ENCODE assay signal across 20 cellular contexts in genomic region chr3:189168711-189169110, GRCh38. TPM values are rescaled to one million over a fixed set of nuclear protein-coding genes. Genes with fewer than 3 reads are reported as not detected.
DNase-seq lines count a peak whose midpoint lies in the region; ATAC-seq and TF ChIP-seq lines count a peak whose summit lies in the region.
"Had no signal": no experiment of that assay in that cellular context is flagged by ENCODE, and none has a peak within 500 bp of the region (broad histone marks: within the 10 kb centered on the region; RNA-seq: fewer than 3 reads in every experiment).

No MANE protein-coding gene starts in this region.

- no peak overlapping the region for H3K4me2 ChIP-seq in H9 (ENCODE audit: insufficient read depth, insufficient read length, low read length)
- H3K4me2 ChIP-seq: BLaER1 treated with 17β-estradiol and CSF1 and Interleukin-3, amounts not matched to agents 10 nM and 100 nM had no signal

- H2BK20ac ChIP-seq in H9 (ENCODE audit: low read depth, low read length, poor library complexity, severe bottlenecking) = no peak overlapping the region

- peak overlapping the region; percentile 53 for H3K56ac ChIP-seq in H9 (ENCODE audit: insufficient read length, low read depth, low read length)

- H3K4me1 Mint-ChIP-seq in H9 (peaks cover 14 to 21% of the 10 kb centered on the region in 2 experiments), type B pancreatic cell (ENCODE audit: unreplicated experiment) (peaks cover 6% of the 10 kb centered on the region), T-cell (peaks cover 18 to 21% (median 20%) of the 10 kb centered on the region in 3 donors)
- H3K4me1 Mint-ChIP-seq: B cell had no signal

- no peak overlapping the region for H2BK5ac ChIP-seq in H9 (ENCODE audit: insufficient read length, low read length)

- CTCF ChIA-PET in T-cell (lab: Charles Lee) (no interaction called here), A673 (lab: Charles Lee) (no interaction called here)

- H3K79me2 ChIP-seq in H9 (ENCODE audit: insufficient read depth, low read length) = no peaks in the 10 kb centered on the region

- H3K9ac ChIP-seq in H9 (ENCODE audit: extremely low read depth, insufficient read length, low read length) = no peak overlapping the region
- H3K9ac ChIP-seq: BLaER1 treated with 17β-estradiol and CSF1 and Interleukin-3, amounts not matched to agents 10 nM and 100 nM had no signal

- WGBS in H9 (ENCODE audit: extremely low coverage, insufficient read length, low lambda C conversion rate) = no CpG with 5 or more reads among the region's 1 CpG
- 87% methylated on average over 1 of the region's 1 CpG for WGBS in esophagus muscularis mucosa

- H3K4me3 ChIP-seq in esophagus muscularis mucosa (no peak overlapping the region), tibial artery (no peak overlapping the region), A673 (ENCODE audit: low read depth, low read length, poor library complexity, severe bottlenecking) (no peak overlapping the region)
- H3K4me3 ChIP-seq: BLaER1 treated with 17β-estradiol and CSF1 and Interleukin-3, amounts not matched to agents 10 nM and 100 nM; GM12878 had no signal

- no peak for TF ChIP-seq EP300 in esophagus muscularis mucosa (IDR thresholded peaks at IDR 0.05)

- H3K23me2 ChIP-seq in H9 (ENCODE audit: insufficient read length, low read depth, low read length, poor library complexity, severe bottlenecking) = no peaks in the 10 kb centered on the region

- no peaks in the 10 kb centered on the region for H3K9me3 Mint-ChIP-seq in H9
- H3K9me3 Mint-ChIP-seq in type B pancreatic cell = no peaks in the 10 kb centered on the region
- H3K9me3 Mint-ChIP-seq in T-cell = no peaks in the 10 kb centered on the region
- H3K9me3 Mint-ChIP-seq: CD4-positive, alpha-beta T cell; CD8-positive, alpha-beta T cell had no signal

- no peak overlapping the region for H4K91ac ChIP-seq in H9 (ENCODE audit: insufficient read length, low read depth, low read length)

- no peak overlapping the region for H3K4ac ChIP-seq in H9 (ENCODE audit: low read depth, low read length)

- no peaks in the 10 kb centered on the region for H3K36me3 Mint-ChIP-seq in H9 (ENCODE audit: insufficient read depth in 1 of 3, low read depth in 3 of 3)
- no peaks in the 10 kb centered on the region for H3K36me3 Mint-ChIP-seq in type B pancreatic cell
- H3K36me3 Mint-ChIP-seq in T-cell = no peaks in the 10 kb centered on the region
- H3K36me3 Mint-ChIP-seq: CD8-positive, alpha-beta T cell had no signal

- no TSS peak for BruUV-seq in A673 (replicated peaks; lab: Mats Ljungman, UMichigan)

- no peak overlapping the region; a peak in 1 of 5 replicates for H3K4me3 Mint-ChIP-seq in H9
- no peak overlapping the region for H3K4me3 Mint-ChIP-seq in type B pancreatic cell
- H3K4me3 Mint-ChIP-seq in T-cell = no peak overlapping the region
- H3K4me3 Mint-ChIP-seq: B cell; CD4-positive, alpha-beta T cell; CD8-positive, alpha-beta T cell had no signal

- H3K27ac Mint-ChIP-seq in H9 (no peak overlapping the region), type B pancreatic cell (peak overlapping the region; percentile 97), T-cell (no peak overlapping the region)
- H3K27ac Mint-ChIP-seq: B cell; CD4-positive, alpha-beta T cell; CD8-positive, alpha-beta T cell had no signal

- no peaks in the 10 kb centered on the region for H4K20me1 ChIP-seq in H9 (ENCODE audit: control insufficient read depth, insufficient read depth, insufficient read length)
- H4K20me1 ChIP-seq: BLaER1 treated with 17β-estradiol and CSF1 and Interleukin-3, amounts not matched to agents 10 nM and 100 nM had no signal

- H2BK12ac ChIP-seq in H9 (ENCODE audit: insufficient read length, low read depth, low read length) = no peak overlapping the region

- H2AFZ ChIP-seq in H9 (ENCODE audit: low read length) = no peak overlapping the region

- H3K9me3 ChIP-seq in H9 (ENCODE audit: control insufficient read depth, low read depth, low read length) (no peaks in the 10 kb centered on the region), esophagus muscularis mucosa (no peaks in the 10 kb centered on the region), tibial artery (no peaks in the 10 kb centered on the region), A673 (ENCODE audit: low read depth, low read length, poor library complexity, severe bottlenecking) (no peaks in the 10 kb centered on the region)
- H3K9me3 ChIP-seq: BLaER1 treated with 17β-estradiol and CSF1 and Interleukin-3, amounts not matched to agents 10 nM and 100 nM; Caco-2 had no signal

- no peaks in the 10 kb centered on the region for H3K27me3 Mint-ChIP-seq in H9 (ENCODE audit: low read depth)
- H3K27me3 Mint-ChIP-seq in type B pancreatic cell = no peaks in the 10 kb centered on the region
- H3K27me3 Mint-ChIP-seq in T-cell = no peaks in the 10 kb centered on the region
- H3K27me3 Mint-ChIP-seq: B cell; CD4-positive, alpha-beta T cell had no signal

- H3T11ph ChIP-seq in H9 (ENCODE audit: low read length) = no peak overlapping the region

- no peak overlapping the region for H3K14ac ChIP-seq in H9 (ENCODE audit: insufficient read depth, low read length)

- H3K27me3 ChIP-seq in H9 (ENCODE audit: insufficient read depth, low read length) (no peaks in the 10 kb centered on the region), esophagus muscularis mucosa (no peaks in the 10 kb centered on the region), tibial artery (no peaks in the 10 kb centered on the region), A673 (replicated peaks; ENCODE audit: insufficient read depth, low read depth, low read length, poor library complexity) (no peaks in the 10 kb centered on the region)
- H3K27me3 ChIP-seq: BLaER1 treated with 17β-estradiol and CSF1 and Interleukin-3, amounts not matched to agents 10 nM and 100 nM had no signal

- peaks cover 2% of the 10 kb centered on the region; the same call in 1 of the 2 replicates for H3K4me1 ChIP-seq in H9 (ENCODE audit: insufficient read depth, low read length)
- no peaks in the 10 kb centered on the region for H3K4me1 ChIP-seq in esophagus muscularis mucosa
- no peaks in the 10 kb centered on the region for H3K4me1 ChIP-seq in tibial artery
- H3K4me1 ChIP-seq in A673 (ENCODE audit: insufficient read depth, low read length, poor library complexity, severe bottlenecking) = peaks cover 8% of the 10 kb centered on the region

- H4K5ac ChIP-seq in H9 (ENCODE audit: insufficient read length, low read depth, low read length) = no peak overlapping the region

- H3K79me1 ChIP-seq in H9 (ENCODE audit: insufficient read depth, low read depth, low read length, poor library complexity, severe bottlenecking) = no peaks in the 10 kb centered on the region

- no peak overlapping the region for H2BK15ac ChIP-seq in H9 (ENCODE audit: low read depth, low read length)

- peak overlapping the region; percentile 53 for H3K18ac ChIP-seq in H9 (ENCODE audit: insufficient read length, low read depth, low read length)

- no peak overlapping the region for H3K27ac ChIP-seq in H9 (ENCODE audit: insufficient read length, low read depth, low read length)
- no peak overlapping the region for H3K27ac ChIP-seq in esophagus muscularis mucosa (replicated peaks in 1 of 4)
- no peak overlapping the region for H3K27ac ChIP-seq in tibial artery
- no peak overlapping the region for H3K27ac ChIP-seq in A673 (ENCODE audit: low read depth, low read length, poor library complexity, severe bottlenecking)
- H3K27ac ChIP-seq: BLaER1 treated with 17β-estradiol and CSF1 and Interleukin-3, amounts not matched to agents 10 nM and 100 nM; C4-2B had no signal

- H4K8ac ChIP-seq in H9 (replicated peaks; ENCODE audit: insufficient read length, low read depth, low read length) = no peak overlapping the region

- intact Hi-C loops in esophagus muscularis mucosa (cut with DNase I) (no loop called here), tibial artery (cut with DNase I; ENCODE audit: low total_unique reads) (no loop called here), A673 (cut with micrococcal nuclease; ENCODE audit: unreplicated experiment) (no loop called here)

- H3K36me3 ChIP-seq in esophagus muscularis mucosa (no peaks in the 10 kb centered on the region), tibial artery (no peaks in the 10 kb centered on the region), A673 (ENCODE audit: insufficient read depth, low read length, poor library complexity, severe bottlenecking) (no peaks in the 10 kb centered on the region)
- H3K36me3 ChIP-seq: BLaER1 treated with 17β-estradiol and CSF1 and Interleukin-3, amounts not matched to agents 10 nM and 100 nM had no signal

- no peak overlapping the region for H2AK5ac ChIP-seq in H9 (ENCODE audit: insufficient read length, low read length)

- no peak overlapping the region for H3K23ac ChIP-seq in H9 (ENCODE audit: insufficient read length, low read depth, low read length)

- POLR2A ChIA-PET in T-cell (lab: Charles Lee) = no interaction called here
- POLR2A ChIA-PET in A673 (lab: Charles Lee; ENCODE audit: low non-redundant PET) = no interaction called here

- DNase-seq in H9 = no peak
- DNase-seq in cerebellar cortex (ENCODE audit: low spot score) = peak; percentile 63
- DNase-seq in esophagus muscularis mucosa (ENCODE audit: extremely low spot score) = peak; percentile 53
- no peak for DNase-seq in type B pancreatic cell (ENCODE audit: extremely low spot score, unreplicated experiment)
- no peak for DNase-seq in T-cell
- no peak for DNase-seq in tibial artery
- no peak for DNase-seq in A673 (ENCODE audit: low spot score)
- no peak for DNase-seq in NCI-H2081 (lab: John Stamatoyannopoulos, UW)
- DNase-seq: 8988T; AML-193; Caco-2; Calu3; CD4-positive, alpha-beta T cell; CD8-positive, alpha-beta T cell; DMS79 treated with DMSO at 0.1 percent for 48 hours; GDM1 had no signal

- TF ChIP-seq CTCF in H9 (conservative IDR thresholded peaks at IDR 0.05) (no peak), esophagus muscularis mucosa (IDR thresholded peaks at IDR 0.05) (no peak), type B pancreatic cell (conservative IDR thresholded peaks at IDR 0.05) (no peak), tibial artery (IDR thresholded peaks at IDR 0.05) (no peak), A673 (conservative IDR thresholded peaks at IDR 0.05; ENCODE audit: low read depth, low read length) (no peak)

- ATAC-seq in T-cell (replicated peaks in 1 of 4) = no peak
- ATAC-seq: CD8-positive, alpha-beta T cell; GM12878 had no signal

- no peak overlapping the region for H2BK120ac ChIP-seq in H9 (ENCODE audit: low read depth, low read length, poor library complexity, severe bottlenecking)

- TF ChIP-seq POLR2A in esophagus muscularis mucosa (IDR thresholded peaks at IDR 0.05; ENCODE audit: low read depth) = no peak

RNA-seq across cellular contexts. Expression of gene TPRG1, which starts 3.1 kb away (rescaled TPM):
- 0.20 and 0.66 TPM in 2 replicates for total RNA-seq in H9 (2021)
- total RNA-seq in esophagus muscularis mucosa = 1 to 10 TPM; 2.8 to 4.3 (median 3.1) TPM
- 11.6 and 24.2 TPM in 2 replicates for total RNA-seq in type B pancreatic cell (ENCODE audit: low replicate concordance)
- total RNA-seq in T-cell = 10 to 100 TPM in 3 of 5 donors, 1 to 10 TPM in 2; 5.6 to 28.4 (median 15.5) TPM
- total RNA-seq in A673 (2021) = 1.0 and 1.6 TPM in 2 replicates

Comparison
In these comparisons a context has a peak if more than half of its experiments do, and no peak if none do; other contexts are left out.
1. DNase-seq: peak in cerebellar cortex (single experiment) and esophagus muscularis mucosa (single experiment); none in H9 (single experiment), type B pancreatic cell (single experiment), T-cell (0 of 34), tibial artery (0 of 2), A673 (single experiment) and NCI-H2081 (0 of 2).